ENCODE assay signal across 17 cellular contexts in the genomic region with DNA sequence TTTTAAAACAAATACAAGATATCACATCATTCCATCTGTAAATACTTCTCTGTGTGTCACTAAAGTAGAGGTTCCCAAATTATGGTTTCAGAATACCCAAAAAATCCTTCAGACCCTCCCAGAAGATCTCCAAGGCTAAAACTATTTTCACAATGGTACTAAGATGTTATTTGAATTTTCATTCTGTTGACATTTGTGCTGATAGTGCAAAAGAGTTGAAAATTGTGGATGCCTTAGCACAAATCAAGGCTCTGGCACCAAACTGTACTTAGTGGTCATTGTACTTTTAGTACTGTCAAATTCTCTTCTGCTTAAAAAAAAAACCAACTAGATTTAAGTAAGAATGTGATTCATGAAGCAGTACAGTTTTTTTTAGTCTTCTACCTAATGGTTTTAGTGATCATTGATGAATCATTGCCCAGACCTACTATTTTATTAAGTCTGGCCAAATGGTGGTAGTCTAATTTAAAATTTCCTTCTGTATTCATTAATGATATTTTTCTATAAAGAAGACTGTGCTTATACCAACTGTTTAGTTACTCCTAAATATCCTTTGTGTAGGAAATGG. TPM values are rescaled to one million over a fixed set of nuclear protein-coding genes. Genes with fewer than 3 reads are reported as not detected.
A peak's percentile ranks its signal among the peaks of the same experiment; 100 is the strongest.
DNase-seq lines count a peak whose midpoint lies in the region; ATAC-seq, FAIRE-seq and TF ChIP-seq lines count a peak whose summit lies in the region.
"Had no signal": no experiment of that assay in that cellular context is flagged by ENCODE, and none has a peak within 500 bp of the region (broad histone marks: within the 10 kb centered on the region; RNA-seq: fewer than 3 reads in every experiment).

No MANE protein-coding gene starts in this region.

- no peaks in the 10 kb centered on the region for H4K20me1 ChIP-seq in SK-N-SH (ENCODE audit: insufficient read depth)

- peak; percentile 60 for FAIRE-seq in H54 (lab: Jason Lieb, UNC)

- CTCF ChIA-PET in SK-N-SH (lab: Yijun Ruan, JAX), result interaction anchor here (0.5 kb wide), 1 partner anchor 97 kb away, joined by 4 read pairs; no protein-coding TSS in a partner anchor

- TF ChIP-seq RAD21 in SK-N-SH (IDR thresholded peaks at IDR 0.05; ENCODE audit: low read length), result no peak

- H3K79me2 ChIP-seq in SK-N-SH (ENCODE audit: insufficient read depth), result peaks cover 82% of the 10 kb centered on the region

- no peak overlapping the region for H2AFZ ChIP-seq in SK-N-SH (ENCODE audit: low read depth)

- H3K4me2 ChIP-seq in SK-N-SH, result no peak overlapping the region
- peak overlapping the region; percentile 58 for H3K4me2 ChIP-seq in skeletal muscle satellite cell (ENCODE audit: low read length)

- H3K9ac ChIP-seq in SK-N-SH (no peak overlapping the region), skeletal muscle satellite cell (ENCODE audit: low read depth, low read length) (peak overlapping the region; percentile 40)

- TF ChIP-seq POLR2A in H54 (IDR thresholded peaks at IDR 0.05; ENCODE audit: low read depth, low read length), result no peak

- no peak for ATAC-seq in GM21515 (IDR thresholded peaks at IDR 0.05; ENCODE audit: unreplicated experiment)
- ATAC-seq: activated CD4-positive, CD25-positive, alpha-beta regulatory T cell treated with anti-CD3 and anti-CD28 coated beads, Interleukin-2, amount 50 U/mL, for 24 hours had no signal

- H3K9me3 ChIP-seq in SK-N-SH (no peaks in the 10 kb centered on the region), skeletal muscle satellite cell (replicated peaks; ENCODE audit: low read length) (no peaks in the 10 kb centered on the region)
- H3K9me3 ChIP-seq: HAP-1, ovary, stomach had no signal

- H3K36me3 ChIP-seq in SK-N-SH (replicated peaks in 1 of 2; ENCODE audit: control insufficient read depth in 1 of 2, insufficient read depth in 2 of 2, low read length in 1 of 2) (peaks cover 7 to 21% of the 10 kb centered on the region in 2 experiments), skeletal muscle satellite cell (ENCODE audit: insufficient read depth, low read length) (no peaks in the 10 kb centered on the region)
- H3K36me3 ChIP-seq: HAP-1, ovary had no signal

- TF ChIP-seq EP300 in SK-N-SH (IDR thresholded peaks at IDR 0.05; ENCODE audit: borderline replicate concordance in 1 of 2, low read depth in 1 of 2, low read length in 1 of 2), result no peak

- no peaks in the 10 kb centered on the region for H3K9me2 ChIP-seq in SK-N-SH

- TF ChIP-seq CTCF in SK-N-SH (IDR thresholded peaks at IDR 0.05) (no peak), fibroblast of mammary gland (conservative IDR thresholded peaks at IDR 0.05; ENCODE audit: control insufficient read depth, insufficient read depth, low read depth, low read length) (no peak)

- POLR2A ChIA-PET in SK-N-SH (lab: Yijun Ruan, JAX), result no interaction called here

- DNase-seq in H54 (ENCODE audit: insufficient read length, low spot score), result no peak
- DNase-seq in SK-N-SH, result no peak
- peak; percentile 81 for DNase-seq in fibroblast of mammary gland (ENCODE audit: low read depth)
- DNase-seq in amniotic stem cell (lab: John Stamatoyannopoulos, UW), result no peak
- no peak for DNase-seq in UCSD-AML1 (lab: John Stamatoyannopoulos, UW; ENCODE audit: unreplicated experiment)
- DNase-seq: CD4-positive, CD25-positive, alpha-beta regulatory T cell; DMS79 treated with DMSO at 0.1 percent for 48 hours; effector CD8-positive, alpha-beta T cell; immature natural killer cell; NCI-H1436 treated with DMSO at 0.1 percent for 48 hours; NCI-H524 treated with DMSO at 0.1 percent for 48 hours; ovary; stomach had no signal

- H3K4me3 ChIP-seq in SK-N-SH (ENCODE audit: low read depth in 2 of 2, low read length in 1 of 2) (no peak overlapping the region), fibroblast of mammary gland (ENCODE audit: control insufficient read depth, low read depth, low read length) (no peak overlapping the region), skeletal muscle satellite cell (ENCODE audit: low read length) (peak overlapping the region; percentile 40)
- H3K4me3 ChIP-seq: HAP-1, ovary, stomach had no signal

- peak overlapping the region in 1 of 2 experiments; percentile 38; a peak in 2 of 4 replicates for H3K27ac ChIP-seq in SK-N-SH (ENCODE audit: low read depth in 2 of 2, low read length in 1 of 2)
- H3K27ac ChIP-seq: ovary had no signal

- peaks cover 17% of the 10 kb centered on the region for H3F3A ChIP-seq in SK-N-SH (replicated peaks; ENCODE audit: insufficient read depth)

- no peaks in the 10 kb centered on the region for H3K27me3 ChIP-seq in SK-N-SH (ENCODE audit: insufficient read depth)
- no peaks in the 10 kb centered on the region for H3K27me3 ChIP-seq in skeletal muscle satellite cell (ENCODE audit: control insufficient read depth, insufficient read depth, low read length)
- H3K27me3 ChIP-seq: ovary, stomach had no signal

- peaks cover 0 to 6% of the 10 kb centered on the region in 2 experiments; a peak in 1 of 4 replicates for H3K4me1 ChIP-seq in SK-N-SH (ENCODE audit: control insufficient read depth in 1 of 2, insufficient read depth in 2 of 2, low read depth in 1 of 2, low read length in 1 of 2)
- H3K4me1 ChIP-seq in skeletal muscle satellite cell (ENCODE audit: control insufficient read depth, insufficient read depth, low read length), result peaks cover 33% of the 10 kb centered on the region

TF ChIP-seq in SK-N-SH, 30 proteins besides CTCF, POLR2A, EP300 and RAD21:
- TF ChIP-seq JUND (IDR thresholded peaks at IDR 0.05) (peak; percentile 21), YY1 (IDR thresholded peaks at IDR 0.05; ENCODE audit: low read depth) (no peak), FOSL2 (IDR thresholded peaks at IDR 0.05; ENCODE audit: borderline replicate concordance, low read depth) (peak; percentile 55; the same call in 1 of the 2 replicates)
TF ChIP-seq in SK-N-SH: peak in this region for 2.

RNA-seq across cellular contexts. Expression of gene TPST1, which starts 50.5 kb away (rescaled TPM):
- polyA plus RNA-seq in SK-N-SH (2012; rRNA removed), result 36.4 and 46.4 TPM in 2 replicates
- polyA plus RNA-seq in SK-N-SH (2012; cell fraction: cytosol; rRNA removed), result 45.8 and 45.9 TPM in 2 replicates
- 20.5 and 33.6 TPM in 2 replicates for polyA plus RNA-seq in SK-N-SH (2012; cell fraction: nucleus; rRNA removed)
- 26.9 and 51.0 TPM in 2 replicates for total RNA-seq in skeletal muscle satellite cell (2012; rRNA removed)
